23 cellular contexts compared by ENCODE assay signal in the genomic region with DNA sequence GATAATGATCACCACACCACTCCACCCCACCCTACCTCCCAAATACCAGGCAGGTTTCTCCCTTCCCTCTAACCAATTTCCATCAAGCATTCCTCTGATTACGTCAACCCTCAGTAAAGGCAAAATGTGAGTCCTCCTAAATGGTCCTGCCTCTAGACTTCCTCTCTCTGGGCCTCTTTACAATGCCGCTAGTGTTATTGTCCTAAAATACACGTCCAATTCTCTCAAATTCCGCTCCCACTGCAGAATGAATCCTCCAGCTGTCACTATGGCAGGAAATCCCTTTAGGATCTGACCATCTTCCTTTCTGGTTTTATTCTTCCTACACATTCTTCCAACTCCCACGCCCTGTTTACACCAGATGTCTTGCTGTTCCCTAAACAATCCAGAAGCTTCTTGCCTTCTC.
DNase-seq lines count a peak whose midpoint lies in the region; ATAC-seq lines count a peak whose summit lies in the region.
"Had no signal": no experiment of that assay in that cellular context is flagged by ENCODE, and none has a peak within 500 bp of the region (broad histone marks: within the 10 kb centered on the region; RNA-seq: fewer than 3 reads in every experiment).

No MANE protein-coding gene starts in this region.

- H3K27ac Mint-ChIP-seq in activated naive CD8-positive, alpha-beta T cell treated with anti-CD3 and anti-CD28 coated beads for 36 hours, result peak overlapping the region; percentile 6
- no peak overlapping the region for H3K27ac Mint-ChIP-seq in activated naive CD8-positive, alpha-beta T cell treated with anti-CD3 and anti-CD28 coated beads, Interleukin-2, amount 50 U/mL, for 24 hours
- no peak overlapping the region for H3K27ac Mint-ChIP-seq in activated CD4-positive, alpha-beta memory T cell treated with anti-CD3 and anti-CD28 coated beads for 36 hours
- H3K27ac Mint-ChIP-seq: activated CD4-positive, alpha-beta T cell treated with anti-CD3 and anti-CD28 coated beads, Interleukin-2, amount 10 ng/mL, durations not matched to agents 7 days and 5 days had no signal

- no peaks in the 10 kb centered on the region for H3K9me3 Mint-ChIP-seq in activated naive CD8-positive, alpha-beta T cell treated with anti-CD3 and anti-CD28 coated beads for 36 hours
- H3K9me3 Mint-ChIP-seq in activated naive CD8-positive, alpha-beta T cell treated with anti-CD3 and anti-CD28 coated beads, Interleukin-2, amount 50 U/mL, for 24 hours, result no peaks in the 10 kb centered on the region
- no peaks in the 10 kb centered on the region for H3K9me3 Mint-ChIP-seq in activated CD4-positive, alpha-beta memory T cell treated with anti-CD3 and anti-CD28 coated beads for 36 hours
- H3K9me3 Mint-ChIP-seq: activated CD4-positive, alpha-beta T cell treated with anti-CD3 and anti-CD28 coated beads, Interleukin-2, amount 10 ng/mL, durations not matched to agents 7 days and 5 days; central memory CD8-positive, alpha-beta T cell had no signal

- CTCF ChIA-PET in activated CD4-positive, alpha-beta memory T cell treated with anti-CD3 and anti-CD28 coated beads for 36 hours (lab: Charles Lee), result no interaction called here

- in situ Hi-C loops in SK-MEL-5 (cut with HindIII; ENCODE audit: low pct_unique_long_range_greater_than_20kb, low sequenced_read_pairs), result no loop called here

- DNase-seq in activated naive CD8-positive, alpha-beta T cell treated with anti-CD3 and anti-CD28 coated beads for 36 hours, result no peak
- DNase-seq in activated naive CD8-positive, alpha-beta T cell treated with anti-CD3 and anti-CD28 coated beads, Interleukin-2, amount 50 U/mL, for 24 hours, result no peak
- DNase-seq in SK-MEL-5 (ENCODE audit: low read depth, low spot score) (peak; percentile 58), islet precursor cell (peak; percentile 87), pulmonary artery endothelial cell (ENCODE audit: low read depth, low spot score) (peak; percentile 30), UCSD-AML1 (lab: John Stamatoyannopoulos, UW; ENCODE audit: unreplicated experiment) (no peak), superior temporal gyrus (ENCODE audit: extremely low spot score) (no peak)
- no peak for DNase-seq in activated CD4-positive, alpha-beta memory T cell treated with anti-CD3 and anti-CD28 coated beads for 36 hours
- DNase-seq: activated CD4-positive, alpha-beta T cell treated with anti-CD3 and anti-CD28 coated beads, Interleukin-2, amount 10 ng/mL, durations not matched to agents 7 days and 5 days; activated naive CD4-positive, alpha-beta T cell treated with anti-CD3 and anti-CD28 coated beads, Interleukin-2, amount 50 U/mL, for 16 hours; activated T-cell treated with anti-CD3 and anti-CD28 coated beads for 4 hours; BE2C; effector CD4-positive, alpha-beta T cell; GDM1; KBM-7; left colon; mucosa of descending colon; MV-4-11; NCI-H1694 treated with DMSO at 0.1 percent for 48 hours; NCI-H748 treated with DMSO at 0.1 percent for 48 hours; stimulated activated CD4-positive, alpha-beta T cell treated with anti-CD3 and anti-CD28 coated beads, Interleukin-12 subunit alpha, Interleukin-12 subunit beta, amount 100 ng/mL, for 4 hours; SW 1271 had no signal

- no peak for ATAC-seq in activated naive CD8-positive, alpha-beta T cell treated with anti-CD3 and anti-CD28 coated beads, Interleukin-2, amount 50 U/mL, for 24 hours
- ATAC-seq: left colon, mucosa of descending colon had no signal

- intact Hi-C loops in activated CD4-positive, alpha-beta memory T cell treated with anti-CD3 and anti-CD28 coated beads for 36 hours (cut with micrococcal nuclease), result no loop called here

- H3K4me1 Mint-ChIP-seq in activated naive CD8-positive, alpha-beta T cell treated with anti-CD3 and anti-CD28 coated beads for 36 hours, result no peaks in the 10 kb centered on the region
- peaks cover 3% of the 10 kb centered on the region for H3K4me1 Mint-ChIP-seq in activated naive CD8-positive, alpha-beta T cell treated with anti-CD3 and anti-CD28 coated beads, Interleukin-2, amount 50 U/mL, for 24 hours
- H3K4me1 Mint-ChIP-seq in activated CD4-positive, alpha-beta memory T cell treated with anti-CD3 and anti-CD28 coated beads for 36 hours (ENCODE audit: low read depth), result peaks cover 2% of the 10 kb centered on the region

- POLR2A ChIA-PET in activated CD4-positive, alpha-beta memory T cell treated with anti-CD3 and anti-CD28 coated beads for 36 hours (lab: Charles Lee), result no interaction called here

- peaks cover 14% of the 10 kb centered on the region for H3K36me3 Mint-ChIP-seq in activated naive CD8-positive, alpha-beta T cell treated with anti-CD3 and anti-CD28 coated beads for 36 hours
- peaks cover 25% of the 10 kb centered on the region for H3K36me3 Mint-ChIP-seq in activated naive CD8-positive, alpha-beta T cell treated with anti-CD3 and anti-CD28 coated beads, Interleukin-2, amount 50 U/mL, for 24 hours (ENCODE audit: low read depth)
- H3K36me3 Mint-ChIP-seq in activated CD4-positive, alpha-beta memory T cell treated with anti-CD3 and anti-CD28 coated beads for 36 hours, result peaks cover 17% of the 10 kb centered on the region

- no peaks in the 10 kb centered on the region for H3K27me3 Mint-ChIP-seq in activated naive CD8-positive, alpha-beta T cell treated with anti-CD3 and anti-CD28 coated beads for 36 hours
- no peaks in the 10 kb centered on the region for H3K27me3 Mint-ChIP-seq in activated naive CD8-positive, alpha-beta T cell treated with anti-CD3 and anti-CD28 coated beads, Interleukin-2, amount 50 U/mL, for 24 hours
- no peaks in the 10 kb centered on the region for H3K27me3 Mint-ChIP-seq in activated CD4-positive, alpha-beta memory T cell treated with anti-CD3 and anti-CD28 coated beads for 36 hours
- H3K27me3 Mint-ChIP-seq: activated CD4-positive, alpha-beta T cell treated with anti-CD3 and anti-CD28 coated beads, Interleukin-2, amount 10 ng/mL, durations not matched to agents 7 days and 5 days; central memory CD8-positive, alpha-beta T cell had no signal

- no peak overlapping the region for H3K4me3 Mint-ChIP-seq in activated naive CD8-positive, alpha-beta T cell treated with anti-CD3 and anti-CD28 coated beads for 36 hours
- no peak overlapping the region for H3K4me3 Mint-ChIP-seq in activated naive CD8-positive, alpha-beta T cell treated with anti-CD3 and anti-CD28 coated beads, Interleukin-2, amount 50 U/mL, for 24 hours
- H3K4me3 Mint-ChIP-seq in activated CD4-positive, alpha-beta memory T cell treated with anti-CD3 and anti-CD28 coated beads for 36 hours, result no peak overlapping the region
- H3K4me3 Mint-ChIP-seq: activated CD4-positive, alpha-beta T cell treated with anti-CD3 and anti-CD28 coated beads, Interleukin-2, amount 10 ng/mL, durations not matched to agents 7 days and 5 days; central memory CD8-positive, alpha-beta T cell had no signal

Comparison
In these comparisons a context has a peak if more than half of its experiments do, and no peak if none do; other contexts are left out.
1. DNase-seq: peak in SK-MEL-5 (single experiment), islet precursor cell (single experiment) and pulmonary artery endothelial cell (single experiment); none in activated naive CD8-positive, alpha-beta T cell treated with anti-CD3 and anti-CD28 coated beads for 36 hours (single experiment), activated naive CD8-positive, alpha-beta T cell treated with anti-CD3 and anti-CD28 coated beads, Interleukin-2, amount 50 U/mL, for 24 hours (single experiment), UCSD-AML1 (single experiment), superior temporal gyrus (single experiment) and activated CD4-positive, alpha-beta memory T cell treated with anti-CD3 and anti-CD28 coated beads for 36 hours (single experiment).